ENCODE assay signal across 30 cellular contexts in genomic region chr3:168325684-168326083, GRCh38.
"Had no signal": no experiment of that assay in that cellular context is flagged by ENCODE, and none has a peak within 500 bp of the region (broad histone marks: within the 10 kb centered on the region; RNA-seq: fewer than 3 reads in every experiment).

No MANE protein-coding gene starts in this region.

- H3K9me3 ChIP-seq: adrenal gland, body of pancreas, colonic mucosa had no signal

- H3K27ac ChIP-seq: adrenal gland, body of pancreas, colonic mucosa, WERI-Rb-1 had no signal

- H3K4me3 ChIP-seq: adrenal gland, body of pancreas, colonic mucosa had no signal

- H3K36me3 ChIP-seq: adrenal gland, colonic mucosa, WERI-Rb-1 had no signal

- DNase-seq: activated B cell treated with CpG ODN at 0.5 μM for 24 hours; activated CD4-positive, alpha-beta T cell treated with anti-CD3 and anti-CD28 coated beads for 48 hours; activated CD4-positive, alpha-beta T cell treated with anti-CD3 and anti-CD28 coated beads, Interleukin-2, amount 50 U/mL, for 1 hour; activated CD4-positive, alpha-beta T cell treated with anti-CD3 and anti-CD28 coated beads, Interleukin-2, amount 50 U/mL, for 48 hours; activated CD8-positive, alpha-beta memory T cell treated with anti-CD3 and anti-CD28 coated beads for 24 hours; activated CD8-positive, alpha-beta T cell treated with anti-CD3 and anti-CD28 coated beads for 36 hours; activated effector memory CD4-positive, alpha-beta T cell treated with Interleukin-2 at 50 U/mL for 16 hours; activated gamma-delta T cell treated with Interleukin-2 at 50 U/mL for 16 hours; activated naive CD4-positive, alpha-beta T cell treated with anti-CD3 and anti-CD28 coated beads for 36 hours; activated naive CD8-positive, alpha-beta T cell treated with anti-CD3 and anti-CD28 coated beads for 36 hours; activated naive CD8-positive, alpha-beta T cell treated with anti-CD3 and anti-CD28 coated beads, Interleukin-2, amount 50 U/mL, for 24 hours; activated T-cell treated with anti-CD3 and anti-CD28 coated beads, Interleukin-2, amount 50 U/mL, for 4 hours; adrenal gland; amygdala; aorta; body of pancreas; central memory CD4-positive, alpha-beta T cell; cerebellar nuclear complex; colonic mucosa; effector CD8-positive, alpha-beta T cell; foreskin fibroblast; head of caudate nucleus; hippocampal formation; T1000 had no signal

- H3K4me1 ChIP-seq: adrenal gland, body of pancreas, colonic mucosa had no signal

- ATAC-seq: activated CD4-positive, CD25-positive, alpha-beta regulatory T cell treated with anti-CD3 and anti-CD28 coated beads, Interleukin-2, amount 50 U/mL, for 24 hours; activated CD8-positive, alpha-beta T cell treated with anti-CD3 and anti-CD28 coated beads for 36 hours; activated naive CD8-positive, alpha-beta T cell treated with anti-CD3 and anti-CD28 coated beads, Interleukin-2, amount 50 U/mL, for 24 hours; activated T-cell treated with anti-CD3 and anti-CD28 coated beads, Interleukin-2, amount 50 U/mL, for 4 hours; activated T-helper 17 cell treated with anti-CD3 and anti-CD28 coated beads, Interleukin-2, amount 50 U/mL, for 72 hours; body of pancreas; esophagus mucosa had no signal

- H3K27me3 ChIP-seq: adrenal gland, body of pancreas, colonic mucosa had no signal

- FAIRE-seq: endometrium, frontal cortex had no signal
